In the genomic region with DNA sequence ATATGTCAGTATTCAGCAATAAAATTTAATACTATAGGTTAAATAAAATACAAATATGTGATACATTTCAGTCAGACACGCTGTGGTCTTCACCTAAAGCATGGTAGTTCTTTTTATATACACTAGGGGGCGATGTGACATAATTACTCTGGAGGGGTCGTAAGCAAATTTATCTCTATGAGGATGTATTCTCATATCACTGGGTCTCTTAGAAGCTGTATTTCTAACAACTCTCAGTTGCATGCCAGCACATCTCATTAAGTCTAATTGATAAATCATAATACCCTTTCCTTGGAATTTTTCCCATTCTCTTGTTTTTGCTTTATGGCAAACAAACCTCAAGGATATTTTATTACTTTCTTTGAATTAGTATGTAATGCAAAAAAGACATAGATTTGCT, we compare ENCODE assay signal across 8 cellular contexts. TPM values are rescaled to one million over a fixed set of nuclear protein-coding genes. Genes with fewer than 3 reads are reported as not detected.
A peak's percentile ranks its signal among the peaks of the same experiment; 100 is the strongest.
DNase-seq lines count a peak whose midpoint lies in the region; ATAC-seq and TF ChIP-seq lines count a peak whose summit lies in the region.

No MANE protein-coding gene starts in this region.

- no peaks in the 10 kb centered on the region for H3K79me2 ChIP-seq in neural progenitor cell (ENCODE audit: low read depth)

- no peak overlapping the region for H3K27ac ChIP-seq in body of pancreas
- no peak overlapping the region for H3K27ac ChIP-seq in neural progenitor cell

- H2AFZ ChIP-seq in neural progenitor cell (replicated peaks), result no peak overlapping the region

- H3K4me1 ChIP-seq in body of pancreas, result peaks cover 34% of the 10 kb centered on the region
- H3K4me1 ChIP-seq in neural progenitor cell, result peaks cover 4% of the 10 kb centered on the region

- intact Hi-C loops in body of pancreas (cut with DNase I), result no loop called here

- H3K4me1 Mint-ChIP-seq in neural progenitor cell, result peaks cover 8% of the 10 kb centered on the region

- H3K27ac Mint-ChIP-seq in neural progenitor cell, result no peak overlapping the region

- TF ChIP-seq CTCF in AG09319 (IDR thresholded peaks at IDR 0.05; ENCODE audit: low read depth, low read length) (peak; percentile 49), body of pancreas (IDR thresholded peaks at IDR 0.05) (peak; percentile 29 to 83 (median 61)), neural progenitor cell (IDR thresholded peaks at IDR 0.05) (peak; percentile 85)

- no peak overlapping the region for H3K4me3 ChIP-seq in body of pancreas
- H3K4me3 ChIP-seq in neural progenitor cell, result no peak overlapping the region

- no peak overlapping the region for H3K4me3 Mint-ChIP-seq in neural progenitor cell

- H3K4me2 ChIP-seq in neural progenitor cell, result no peak overlapping the region

- peak; percentile 58 for ATAC-seq in GM18868 (IDR thresholded peaks at IDR 0.05; ENCODE audit: unreplicated experiment)
- no peak for ATAC-seq in body of pancreas
- no peak for ATAC-seq in HG03175 (IDR thresholded peaks at IDR 0.05; ENCODE audit: unreplicated experiment)

- H3K9me3 Mint-ChIP-seq in neural progenitor cell, result peaks cover 4% of the 10 kb centered on the region

- peaks cover 22% of the 10 kb centered on the region for H3F3A ChIP-seq in neural progenitor cell (ENCODE audit: low read depth)

- DNase-seq in AG09319 (ENCODE audit: extremely low read depth, low read depth) (no peak), NCI-H2029 (lab: John Stamatoyannopoulos, UW) (peak; percentile 11), body of pancreas (no peak), neural progenitor cell (ENCODE audit: low spot score) (peak; percentile 26), GDM1 (lab: John Stamatoyannopoulos, UW) (no peak), mucosa of gallbladder (ENCODE audit: low spot score) (no peak)

- H3K9ac ChIP-seq in neural progenitor cell, result no peak overlapping the region

- H3K36me3 ChIP-seq in body of pancreas (replicated peaks in 1 of 2; ENCODE audit: insufficient read depth in 1 of 2, low read depth in 2 of 2) (no peaks in the 10 kb centered on the region), neural progenitor cell (no peaks in the 10 kb centered on the region)

- no peak for TF ChIP-seq POLR2A in body of pancreas (IDR thresholded peaks at IDR 0.05)

- H3K27me3 Mint-ChIP-seq in neural progenitor cell (ENCODE audit: insufficient read depth, low read depth), result peaks cover 12% of the 10 kb centered on the region

- peaks cover 1% of the 10 kb centered on the region for H3K36me3 Mint-ChIP-seq in neural progenitor cell

- 6 to 10% methylated on average over 3 of the region's 3 CpGs for WGBS in body of pancreas, 2 donors

- H3K9me3 ChIP-seq in body of pancreas, result no peaks in the 10 kb centered on the region
- no peaks in the 10 kb centered on the region for H3K9me3 ChIP-seq in neural progenitor cell (ENCODE audit: low read depth)

- H3K27me3 ChIP-seq in body of pancreas (peaks cover 0 to 4% of the 10 kb centered on the region in 2 donors), neural progenitor cell (peaks cover 46% of the 10 kb centered on the region)

- H4K20me1 ChIP-seq in neural progenitor cell (ENCODE audit: low read depth), result peaks cover 7% of the 10 kb centered on the region

RNA-seq across cellular contexts. Expression of gene PCDH17, which starts 3.9 kb away (rescaled TPM):
- 10 to 100 TPM in 1 of 2 donors, 1 to 10 TPM in 1; 6.0 to 21.8 TPM for total RNA-seq in body of pancreas
- total RNA-seq in neural progenitor cell (ENCODE audit: low replicate concordance), result 5.3 and 6.2 TPM in 2 replicates
- total RNA-seq in mucosa of gallbladder, result 9.4 TPM

Comparison
In these comparisons a context has a peak if more than half of its experiments do, and no peak if none do; other contexts are left out.
1. DNase-seq: peak in NCI-H2029 (single experiment) and neural progenitor cell (single experiment); none in AG09319 (single experiment), body of pancreas (0 of 4), GDM1 (single experiment) and mucosa of gallbladder (single experiment).
2. Peak in every context shown above with its lines, with median percentiles within 50 percentile points of each other: CTCF ChIP-seq.